Comparison of ENCODE assay signal across 23 cellular contexts in genomic region chr6:38650207-38650752, GRCh38. TPM values are rescaled to one million over a fixed set of nuclear protein-coding genes. Genes with fewer than 3 reads are reported as not detected.
DNase-seq lines count a peak whose midpoint lies in the region; ATAC-seq and TF ChIP-seq lines count a peak whose summit lies in the region.
"Had no signal": no experiment of that assay in that cellular context is flagged by ENCODE, and none has a peak within 500 bp of the region (broad histone marks: within the 10 kb centered on the region; RNA-seq: fewer than 3 reads in every experiment).

No MANE protein-coding gene starts in this region.

- H3K9me3 ChIP-seq in hepatocyte (ENCODE audit: low read depth) = no peaks in the 10 kb centered on the region
- H3K9me3 ChIP-seq in PC-9 (ENCODE audit: insufficient read depth, low read depth) = no peaks in the 10 kb centered on the region
- H3K9me3 ChIP-seq: BE2C, BLaER1 had no signal

- H2AFZ ChIP-seq in hepatocyte = no peak overlapping the region
- H2AFZ ChIP-seq in PC-9 = no peak overlapping the region

- no TSS peak for BruUV-seq in PC-9 (replicated peaks; lab: Mats Ljungman, UMichigan)

- no peaks in the 10 kb centered on the region for H3K4me1 ChIP-seq in hepatocyte (ENCODE audit: insufficient read depth)
- H3K4me1 ChIP-seq in PC-9 (replicated peaks; ENCODE audit: insufficient read depth) = no peaks in the 10 kb centered on the region
- H3K4me1 ChIP-seq: BLaER1 had no signal

- peaks cover 0 to 2% of the 10 kb centered on the region in 2 donors for H3K9me3 Mint-ChIP-seq in activated T-cell treated with anti-CD3 and anti-CD28 coated beads, Interleukin-2, amount 50 U/mL, for 72 hours
- H3K9me3 Mint-ChIP-seq in activated T-cell treated with anti-CD3 and anti-CD28 coated beads, Interleukin-2, amount 50 U/mL, for 24 hours = peaks cover 5% of the 10 kb centered on the region
- no peaks in the 10 kb centered on the region for H3K9me3 Mint-ChIP-seq in activated T-helper 17 cell treated with anti-CD3 and anti-CD28 coated beads, Interleukin-2, amount 50 U/mL, for 72 hours
- H3K9me3 Mint-ChIP-seq: CD4-positive, alpha-beta memory T cell; CD8-positive, alpha-beta memory T cell had no signal

- peaks cover 12% of the 10 kb centered on the region for H3K4me1 Mint-ChIP-seq in activated T-cell treated with anti-CD3 and anti-CD28 coated beads, Interleukin-2, amount 50 U/mL, for 72 hours (ENCODE audit: low read depth)
- no peaks in the 10 kb centered on the region for H3K4me1 Mint-ChIP-seq in activated T-cell treated with anti-CD3 and anti-CD28 coated beads, Interleukin-2, amount 50 U/mL, for 24 hours (ENCODE audit: low read depth)
- no peaks in the 10 kb centered on the region for H3K4me1 Mint-ChIP-seq in activated T-helper 17 cell treated with anti-CD3 and anti-CD28 coated beads, Interleukin-2, amount 50 U/mL, for 72 hours
- H3K4me1 Mint-ChIP-seq: CD14-positive monocyte had no signal

- no peaks in the 10 kb centered on the region; the same call in 1 of the 2 replicates for H3F3A ChIP-seq in PC-9 (ENCODE audit: insufficient read depth, low read depth)

- no peaks in the 10 kb centered on the region for H3K27me3 Mint-ChIP-seq in activated T-cell treated with anti-CD3 and anti-CD28 coated beads, Interleukin-2, amount 50 U/mL, for 72 hours (ENCODE audit: low read depth)
- no peaks in the 10 kb centered on the region for H3K27me3 Mint-ChIP-seq in activated T-cell treated with anti-CD3 and anti-CD28 coated beads, Interleukin-2, amount 50 U/mL, for 24 hours
- no peaks in the 10 kb centered on the region for H3K27me3 Mint-ChIP-seq in activated T-helper 17 cell treated with anti-CD3 and anti-CD28 coated beads, Interleukin-2, amount 50 U/mL, for 72 hours
- H3K27me3 Mint-ChIP-seq: CD4-positive, alpha-beta memory T cell; CD4-positive, CD25-positive, alpha-beta regulatory T cell; CD8-positive, alpha-beta memory T cell had no signal

- H3K36me3 ChIP-seq in hepatocyte (replicated peaks; ENCODE audit: insufficient read depth, low read depth) (no peaks in the 10 kb centered on the region), PC-9 (ENCODE audit: low read depth) (no peaks in the 10 kb centered on the region)
- H3K36me3 ChIP-seq: BE2C, BLaER1 had no signal

- H3K4me3 ChIP-seq in hepatocyte (no peak overlapping the region), PC-9 (no peak overlapping the region)
- H3K4me3 ChIP-seq: BLaER1, GM12878 had no signal

- CTCF ChIA-PET in PC-9 (lab: Charles Lee) = no interaction called here

- H4K20me1 ChIP-seq in hepatocyte (ENCODE audit: insufficient read depth, poor library complexity, severe bottlenecking) = no peaks in the 10 kb centered on the region
- H4K20me1 ChIP-seq in PC-9 (ENCODE audit: insufficient read depth) = no peaks in the 10 kb centered on the region
- H4K20me1 ChIP-seq: BLaER1 had no signal

- POLR2A ChIA-PET in PC-9 (lab: Charles Lee; ENCODE audit: unreplicated experiment) = interaction anchor here (0.6 kb wide), 1 partner anchor 265 kb away, joined by 8 read pairs; no protein-coding TSS in a partner anchor

- H3K4me3 Mint-ChIP-seq in activated T-cell treated with anti-CD3 and anti-CD28 coated beads, Interleukin-2, amount 50 U/mL, for 72 hours = no peak overlapping the region
- H3K4me3 Mint-ChIP-seq in activated T-cell treated with anti-CD3 and anti-CD28 coated beads, Interleukin-2, amount 50 U/mL, for 24 hours = no peak overlapping the region
- no peak overlapping the region for H3K4me3 Mint-ChIP-seq in activated T-helper 17 cell treated with anti-CD3 and anti-CD28 coated beads, Interleukin-2, amount 50 U/mL, for 72 hours
- H3K4me3 Mint-ChIP-seq: CD14-positive monocyte; CD4-positive, alpha-beta memory T cell; CD4-positive, CD25-positive, alpha-beta regulatory T cell had no signal

- ATAC-seq in activated T-cell treated with anti-CD3 and anti-CD28 coated beads, Interleukin-2, amount 50 U/mL, for 72 hours (replicated peaks in 1 of 2) = peak; percentile 74 to 88
- ATAC-seq in activated T-helper 17 cell treated with anti-CD3 and anti-CD28 coated beads, Interleukin-2, amount 50 U/mL, for 72 hours (replicated peaks) = peak; percentile 32
- ATAC-seq: GM12878 had no signal

- intact Hi-C loops in PC-9 (cut with micrococcal nuclease; ENCODE audit: unreplicated experiment) = no loop called here

- no peak overlapping the region for H3K27ac Mint-ChIP-seq in activated T-cell treated with anti-CD3 and anti-CD28 coated beads, Interleukin-2, amount 50 U/mL, for 72 hours
- H3K27ac Mint-ChIP-seq in activated T-cell treated with anti-CD3 and anti-CD28 coated beads, Interleukin-2, amount 50 U/mL, for 24 hours = no peak overlapping the region
- H3K27ac Mint-ChIP-seq in activated T-helper 17 cell treated with anti-CD3 and anti-CD28 coated beads, Interleukin-2, amount 50 U/mL, for 72 hours = no peak overlapping the region
- H3K27ac Mint-ChIP-seq: CD14-positive monocyte; CD8-positive, alpha-beta memory T cell had no signal

- WGBS in hepatocyte (ENCODE audit: low lambda C conversion rate, missing lambda C conversion rate) = 94% methylated on average over 5 of the region's 5 CpGs

- H3K36me3 Mint-ChIP-seq in activated T-cell treated with anti-CD3 and anti-CD28 coated beads, Interleukin-2, amount 50 U/mL, for 72 hours (ENCODE audit: insufficient read depth in 2 of 2) = peaks cover 0 to 1% of the 10 kb centered on the region in 2 donors
- peaks cover 2% of the 10 kb centered on the region for H3K36me3 Mint-ChIP-seq in activated T-cell treated with anti-CD3 and anti-CD28 coated beads, Interleukin-2, amount 50 U/mL, for 24 hours (ENCODE audit: low read depth)
- H3K36me3 Mint-ChIP-seq in activated T-helper 17 cell treated with anti-CD3 and anti-CD28 coated beads, Interleukin-2, amount 50 U/mL, for 72 hours (ENCODE audit: low read depth) = no peaks in the 10 kb centered on the region

- H3K27ac ChIP-seq in hepatocyte (no peak overlapping the region), PC-9 (no peak overlapping the region)
- H3K27ac ChIP-seq: BLaER1 had no signal

- no peak for DNase-seq in activated T-cell treated with anti-CD3 and anti-CD28 coated beads, Interleukin-2, amount 50 U/mL, for 72 hours
- DNase-seq in activated T-cell treated with anti-CD3 and anti-CD28 coated beads, Interleukin-2, amount 50 U/mL, for 24 hours = no peak
- no peak for DNase-seq in hepatocyte (ENCODE audit: low spot score)
- no peak for DNase-seq in PC-9
- DNase-seq: 8988T; ACHN; BE2C; C1 segment of cervical spinal cord; CD4-positive, alpha-beta memory T cell; CD4-positive, CD25-positive, alpha-beta regulatory T cell; CD8-positive, alpha-beta memory T cell; COR-L47; DMS 273 treated with DMSO at 0.1 percent for 48 hours; DMS153; DMS53; DMS79; DND-41; EL; GDM1 had no signal

- H3K4me2 ChIP-seq in hepatocyte (no peak overlapping the region), PC-9 (no peak overlapping the region)
- H3K4me2 ChIP-seq: BLaER1 had no signal

- no peaks in the 10 kb centered on the region for H3K27me3 ChIP-seq in hepatocyte
- H3K27me3 ChIP-seq in PC-9 (ENCODE audit: insufficient read depth, low read depth) = no peaks in the 10 kb centered on the region
- H3K27me3 ChIP-seq: BE2C, BLaER1 had no signal

- H3K79me2 ChIP-seq in hepatocyte (no peaks in the 10 kb centered on the region), PC-9 (ENCODE audit: low read depth) (no peaks in the 10 kb centered on the region)

- H3K9me2 ChIP-seq in hepatocyte (replicated peaks; ENCODE audit: insufficient read depth) (no peaks in the 10 kb centered on the region), PC-9 (ENCODE audit: insufficient read depth) (no peaks in the 10 kb centered on the region)

- TF ChIP-seq CTCF in hepatocyte (IDR thresholded peaks at IDR 0.05; ENCODE audit: poor library complexity) (no peak), PC-9 (conservative IDR thresholded peaks at IDR 0.05) (no peak)

RNA-seq across cellular contexts. Expression of gene BTBD9, which starts 10.6 kb away (rescaled TPM):
- total RNA-seq in activated T-cell treated with anti-CD3 and anti-CD28 coated beads, Interleukin-2, amount 50 U/mL, for 72 hours = 10 to 100 TPM; 19.8 to 24.9 TPM
- 10 to 100 TPM; 16.2 to 28.3 TPM for total RNA-seq in activated T-helper 17 cell treated with anti-CD3 and anti-CD28 coated beads, Interleukin-2, amount 50 U/mL, for 72 hours
- 17.0 and 27.1 TPM in 2 replicates for total RNA-seq in hepatocyte
- 11.3 and 13.0 TPM in 2 replicates for polyA plus RNA-seq in hepatocyte
- 9.0 and 10.8 TPM in 2 replicates for total RNA-seq in PC-9 (2021)

RNA-seq across cellular contexts. Expression of gene GLO1, which starts 52.7 kb away (rescaled TPM):
- 100 to 1,000 TPM; 101 to 115 TPM for total RNA-seq in activated T-cell treated with anti-CD3 and anti-CD28 coated beads, Interleukin-2, amount 50 U/mL, for 72 hours
- total RNA-seq in activated T-helper 17 cell treated with anti-CD3 and anti-CD28 coated beads, Interleukin-2, amount 50 U/mL, for 72 hours = 100 to 1,000 TPM in 1 of 2 donors, 10 to 100 TPM in 1; 94.5 to 190 TPM
- 157 and 170 TPM in 2 replicates for total RNA-seq in hepatocyte
- 110 and 137 TPM in 2 replicates for polyA plus RNA-seq in hepatocyte
- total RNA-seq in PC-9 (2021) = 77.1 and 118 TPM in 2 replicates
